ENCODE assay signal across 6 cellular contexts in genomic region chr18:79999701-80000100, GRCh38. TPM values are rescaled to one million over a fixed set of nuclear protein-coding genes. Genes with fewer than 3 reads are reported as not detected.
DNase-seq lines count a peak whose midpoint lies in the region; ATAC-seq and TF ChIP-seq lines count a peak whose summit lies in the region.
"Not testable (repeated sequence)": the region's sequence is repeated elsewhere in the genome, so short reads cannot be mapped to it uniquely, and the experiment has no call there.

No MANE protein-coding gene starts in this region.

- peaks cover 15% of the 10 kb centered on the region for H3K36me3 Mint-ChIP-seq in activated CD4-positive, alpha-beta T cell treated with anti-CD3 and anti-CD28 coated beads for 36 hours (ENCODE audit: low read depth)
- not testable (repeated sequence) for H3K36me3 Mint-ChIP-seq in activated CD8-positive, alpha-beta T cell treated with anti-CD3 and anti-CD28 coated beads for 36 hours (ENCODE audit: low read depth); activated T-helper 17 cell treated with anti-CD3 and anti-CD28 coated beads, Interleukin-2, amount 50 U/mL, for 72 hours (ENCODE audit: low read depth); activated naive CD8-positive, alpha-beta T cell

- H3K27ac Mint-ChIP-seq in activated CD4-positive, alpha-beta T cell treated with anti-CD3 and anti-CD28 coated beads for 36 hours, result not testable (repeated sequence)
- peak overlapping the region; percentile 31 for H3K27ac Mint-ChIP-seq in activated CD8-positive, alpha-beta T cell treated with anti-CD3 and anti-CD28 coated beads for 36 hours
- peak overlapping the region; percentile 36 for H3K27ac Mint-ChIP-seq in activated T-helper 17 cell treated with anti-CD3 and anti-CD28 coated beads, Interleukin-2, amount 50 U/mL, for 72 hours
- peak overlapping the region; percentile 0 for H3K27ac Mint-ChIP-seq in activated naive CD8-positive, alpha-beta T cell

- H3K27me3 Mint-ChIP-seq in activated CD4-positive, alpha-beta T cell treated with anti-CD3 and anti-CD28 coated beads for 36 hours; activated CD8-positive, alpha-beta T cell treated with anti-CD3 and anti-CD28 coated beads for 36 hours; activated T-helper 17 cell treated with anti-CD3 and anti-CD28 coated beads, Interleukin-2, amount 50 U/mL, for 72 hours; activated naive CD8-positive, alpha-beta T cell: not testable (repeated sequence)

- not testable (repeated sequence) for H3K4me3 Mint-ChIP-seq in activated CD4-positive, alpha-beta T cell treated with anti-CD3 and anti-CD28 coated beads for 36 hours; activated CD8-positive, alpha-beta T cell treated with anti-CD3 and anti-CD28 coated beads for 36 hours; activated T-helper 17 cell treated with anti-CD3 and anti-CD28 coated beads, Interleukin-2, amount 50 U/mL, for 72 hours; activated naive CD8-positive, alpha-beta T cell

- H3K4me1 Mint-ChIP-seq in activated CD4-positive, alpha-beta T cell treated with anti-CD3 and anti-CD28 coated beads for 36 hours; activated CD8-positive, alpha-beta T cell treated with anti-CD3 and anti-CD28 coated beads for 36 hours (ENCODE audit: low read depth); activated T-helper 17 cell treated with anti-CD3 and anti-CD28 coated beads, Interleukin-2, amount 50 U/mL, for 72 hours; activated naive CD8-positive, alpha-beta T cell (ENCODE audit: low read depth): not testable (repeated sequence)

- peak; percentile 33 for ATAC-seq in activated CD4-positive, alpha-beta T cell treated with anti-CD3 and anti-CD28 coated beads for 36 hours
- ATAC-seq in activated CD8-positive, alpha-beta T cell treated with anti-CD3 and anti-CD28 coated beads for 36 hours, result not testable (repeated sequence)
- peak; percentile 65 for ATAC-seq in activated T-helper 17 cell treated with anti-CD3 and anti-CD28 coated beads, Interleukin-2, amount 50 U/mL, for 72 hours (replicated peaks)

- POLR2A ChIA-PET in activated CD4-positive, alpha-beta T cell treated with anti-CD3 and anti-CD28 coated beads for 36 hours (lab: Charles Lee); activated CD8-positive, alpha-beta T cell treated with anti-CD3 and anti-CD28 coated beads for 36 hours (lab: Charles Lee): not testable (repeated sequence)

- peaks cover 16% of the 10 kb centered on the region for H3K9me3 Mint-ChIP-seq in activated CD4-positive, alpha-beta T cell treated with anti-CD3 and anti-CD28 coated beads for 36 hours (ENCODE audit: low read depth)
- not testable (repeated sequence) for H3K9me3 Mint-ChIP-seq in activated CD8-positive, alpha-beta T cell treated with anti-CD3 and anti-CD28 coated beads for 36 hours; activated T-helper 17 cell treated with anti-CD3 and anti-CD28 coated beads, Interleukin-2, amount 50 U/mL, for 72 hours
- peaks cover 11% of the 10 kb centered on the region for H3K9me3 Mint-ChIP-seq in activated naive CD8-positive, alpha-beta T cell (ENCODE audit: low read depth)

- TF ChIP-seq CTCF in activated CD8-positive, alpha-beta T cell treated with anti-CD3 and anti-CD28 coated beads for 36 hours (IDR thresholded peaks at IDR 0.05); fibroblast of mammary gland (conservative IDR thresholded peaks at IDR 0.05; ENCODE audit: control insufficient read depth, insufficient read depth, low read depth, low read length): not testable (repeated sequence)

- DNase-seq in activated CD4-positive, alpha-beta T cell treated with anti-CD3 and anti-CD28 coated beads for 36 hours, result peak; percentile 27
- not testable (repeated sequence) for DNase-seq in activated CD8-positive, alpha-beta T cell treated with anti-CD3 and anti-CD28 coated beads for 36 hours
- DNase-seq in fibroblast of mammary gland (ENCODE audit: low read depth) (peak; percentile 12), kidney tubule cell (ENCODE audit: low spot score) (peak; percentile 35)

- intact Hi-C loops in activated CD4-positive, alpha-beta T cell treated with anti-CD3 and anti-CD28 coated beads for 36 hours (cut with DNase I, micrococcal nuclease); activated CD8-positive, alpha-beta T cell treated with anti-CD3 and anti-CD28 coated beads for 36 hours (cut with micrococcal nuclease): not testable (repeated sequence)

- CTCF ChIA-PET in activated CD4-positive, alpha-beta T cell treated with anti-CD3 and anti-CD28 coated beads for 36 hours (lab: Charles Lee), result interaction anchor here (1.0 kb wide), 1 partner anchor 8 kb away, joined by 3 read pairs; no protein-coding TSS in a partner anchor
- CTCF ChIA-PET in activated CD8-positive, alpha-beta T cell treated with anti-CD3 and anti-CD28 coated beads for 36 hours (lab: Charles Lee), result not testable (repeated sequence)

- H3K4me3 ChIP-seq in fibroblast of mammary gland (ENCODE audit: control insufficient read depth, low read depth, low read length), result not testable (repeated sequence)

RNA-seq across cellular contexts. Expression of gene TXNL4A, which starts 11.3 kb away (rescaled TPM):
- 100 to 1,000 TPM; 150 to 194 TPM for total RNA-seq in activated CD4-positive, alpha-beta T cell treated with anti-CD3 and anti-CD28 coated beads for 36 hours
- 100 to 1,000 TPM; 172 to 189 TPM for total RNA-seq in activated CD8-positive, alpha-beta T cell treated with anti-CD3 and anti-CD28 coated beads for 36 hours
- total RNA-seq in activated T-helper 17 cell treated with anti-CD3 and anti-CD28 coated beads, Interleukin-2, amount 50 U/mL, for 72 hours, result 100 to 1,000 TPM; 115 to 197 TPM

RNA-seq across cellular contexts. Expression of gene RBFA, which starts 34.5 kb away (rescaled TPM):
- 10 to 100 TPM; 32.2 to 39.1 TPM for total RNA-seq in activated CD4-positive, alpha-beta T cell treated with anti-CD3 and anti-CD28 coated beads for 36 hours
- 10 to 100 TPM; 41.7 to 45.5 TPM for total RNA-seq in activated CD8-positive, alpha-beta T cell treated with anti-CD3 and anti-CD28 coated beads for 36 hours
- total RNA-seq in activated T-helper 17 cell treated with anti-CD3 and anti-CD28 coated beads, Interleukin-2, amount 50 U/mL, for 72 hours, result 10 to 100 TPM; 26.6 to 39.4 TPM

RNA-seq across cellular contexts. Expression of gene HSBP1L1, which starts 35.3 kb away (rescaled TPM):
- total RNA-seq in activated CD4-positive, alpha-beta T cell treated with anti-CD3 and anti-CD28 coated beads for 36 hours, result 10 to 100 TPM; 14.4 to 16.9 TPM
- total RNA-seq in activated CD8-positive, alpha-beta T cell treated with anti-CD3 and anti-CD28 coated beads for 36 hours, result 1 to 10 TPM; 5.1 TPM
- total RNA-seq in activated T-helper 17 cell treated with anti-CD3 and anti-CD28 coated beads, Interleukin-2, amount 50 U/mL, for 72 hours, result 1 to 10 TPM; 2.7 to 9.2 TPM

RNA-seq across cellular contexts. Expression of gene SLC66A2, which starts 48.2 kb away (rescaled TPM):
- 10 to 100 TPM; 23.4 to 28.5 TPM for total RNA-seq in activated CD4-positive, alpha-beta T cell treated with anti-CD3 and anti-CD28 coated beads for 36 hours
- total RNA-seq in activated CD8-positive, alpha-beta T cell treated with anti-CD3 and anti-CD28 coated beads for 36 hours, result 10 to 100 TPM; 28.2 to 29.7 TPM
- total RNA-seq in activated T-helper 17 cell treated with anti-CD3 and anti-CD28 coated beads, Interleukin-2, amount 50 U/mL, for 72 hours, result 10 to 100 TPM; 16.8 to 19.5 TPM
